Comparison of ENCODE assay signal across 7 cellular contexts in the genomic region with DNA sequence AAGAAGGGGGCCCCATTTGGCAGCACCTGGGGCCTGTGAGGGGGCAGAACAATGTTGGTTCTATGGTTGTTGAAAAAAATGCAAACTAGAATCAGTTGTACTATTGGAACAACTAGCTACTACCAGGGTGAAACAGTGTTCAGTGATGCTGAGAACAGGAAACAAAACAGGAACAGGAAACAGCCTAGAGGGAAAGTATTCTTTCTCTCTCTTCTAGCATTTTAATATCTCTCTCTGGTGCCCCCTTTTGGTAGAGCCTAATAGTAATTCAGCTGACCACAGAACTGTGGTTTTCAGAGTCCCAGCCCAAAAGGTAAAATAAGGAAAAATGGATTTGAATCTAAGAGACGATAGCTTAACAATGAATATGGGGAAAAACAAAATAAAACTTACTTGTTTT.
DNase-seq lines count a peak whose midpoint lies in the region; ATAC-seq and TF ChIP-seq lines count a peak whose summit lies in the region.

No MANE protein-coding gene starts in this region.

- H3K4me1 ChIP-seq in RWPE2 (ENCODE audit: insufficient read depth, poor library complexity, severe bottlenecking) = no peaks in the 10 kb centered on the region
- no peaks in the 10 kb centered on the region for H3K4me1 ChIP-seq in lower lobe of right lung

- H3K36me3 ChIP-seq in RWPE2 (ENCODE audit: low read depth) (no peaks in the 10 kb centered on the region), lower lobe of right lung (no peaks in the 10 kb centered on the region)

- H3K4me3 ChIP-seq in RWPE2 (ENCODE audit: severe bottlenecking) = no peak overlapping the region
- no peak overlapping the region for H3K4me3 ChIP-seq in lower lobe of right lung

- ATAC-seq in GM18519 (IDR thresholded peaks at IDR 0.05; ENCODE audit: low FRiP score, unreplicated experiment) (peak; percentile 90), HG02759 (IDR thresholded peaks at IDR 0.05; ENCODE audit: unreplicated experiment) (peak; percentile 77), RWPE2 (ENCODE audit: low read depth) (peak; percentile 46; the same call in 2 of the 3 replicates), lower lobe of right lung (no peak)

- H3K27ac ChIP-seq in RWPE2 (ENCODE audit: poor library complexity, severe bottlenecking) = no peak overlapping the region
- no peak overlapping the region for H3K27ac ChIP-seq in lower lobe of right lung

- DNase-seq in RWPE2 (ENCODE audit: low spot score) (no peak), lower lobe of right lung (no peak), medulla oblongata (ENCODE audit: extremely low spot score) (no peak), GF-D8 (lab: John Stamatoyannopoulos, UW) (no peak)
- no peak for DNase-seq in activated CD8-positive, alpha-beta memory T cell treated with anti-CD3 and anti-CD28 coated beads for 24 hours

- H3K27me3 ChIP-seq in RWPE2 (ENCODE audit: insufficient read depth, poor library complexity, severe bottlenecking) = no peaks in the 10 kb centered on the region
- H3K27me3 ChIP-seq in lower lobe of right lung (ENCODE audit: low read depth) = no peaks in the 10 kb centered on the region

- H3K9me3 ChIP-seq in RWPE2 (ENCODE audit: severe bottlenecking) (peaks cover under 1% of the 10 kb centered on the region), lower lobe of right lung (no peaks in the 10 kb centered on the region)

- intact Hi-C loops in lower lobe of right lung (cut with DNase I) = no loop called here

- TF ChIP-seq CTCF in RWPE2 (IDR thresholded peaks at IDR 0.05; ENCODE audit: poor library complexity, severe bottlenecking) (peak; percentile 49), lower lobe of right lung (IDR thresholded peaks at IDR 0.05) (peak; percentile 33)

Comparison
In these comparisons a context has a peak if more than half of its experiments do, and no peak if none do; other contexts are left out.
1. ATAC-seq: peak in GM18519 (single experiment), HG02759 (single experiment) and RWPE2 (single experiment); none in lower lobe of right lung (0 of 2).